Comparison of ENCODE assay signal across 10 cellular contexts in the genomic region with DNA sequence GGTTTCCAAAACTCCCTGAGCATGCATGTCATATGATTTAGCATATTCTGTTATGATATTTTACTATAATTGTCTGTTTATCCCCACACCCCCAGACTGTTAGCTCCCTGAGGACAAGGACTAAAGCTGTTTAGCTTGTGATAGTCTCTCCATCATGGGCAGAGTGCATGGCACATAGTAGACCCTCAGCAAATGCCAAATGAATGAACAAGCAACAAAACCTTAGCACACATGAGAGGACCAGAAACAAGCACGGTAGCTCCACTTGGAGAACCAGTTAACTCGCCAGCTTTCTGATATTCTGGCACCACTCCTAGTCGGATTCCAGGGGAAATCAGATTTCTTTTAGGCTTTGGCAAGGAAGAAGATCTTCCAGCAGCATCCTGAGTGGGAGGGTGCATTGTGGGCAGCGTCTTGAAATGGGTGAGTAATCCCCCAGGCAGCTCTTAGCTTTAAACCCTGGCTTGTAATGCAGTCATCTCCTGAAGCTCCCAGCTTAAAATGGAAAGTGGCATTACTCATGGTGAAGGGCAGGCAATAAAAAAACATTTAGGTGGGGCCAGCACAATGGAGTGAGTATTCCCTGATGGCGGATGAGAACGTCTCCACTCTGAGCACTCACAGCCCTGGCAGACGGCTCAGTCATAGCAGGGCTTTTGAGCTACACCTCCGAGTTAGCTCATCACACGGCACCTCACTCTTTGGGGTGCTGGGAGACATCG. TPM values are rescaled to one million over a fixed set of nuclear protein-coding genes. Genes with fewer than 3 reads are reported as not detected.
DNase-seq lines count a peak whose midpoint lies in the region; ATAC-seq, FAIRE-seq and TF ChIP-seq lines count a peak whose summit lies in the region.
"Had no signal": no experiment of that assay in that cellular context is flagged by ENCODE, and none has a peak within 500 bp of the region (broad histone marks: within the 10 kb centered on the region; RNA-seq: fewer than 3 reads in every experiment).

No MANE protein-coding gene starts in this region.

- peaks cover 20% of the 10 kb centered on the region for H3K4me1 ChIP-seq in keratinocyte (ENCODE audit: control insufficient read depth, extremely low read depth, insufficient read depth, low read length)
- peaks cover 0 to 9% of the 10 kb centered on the region in 2 donors for H3K4me1 ChIP-seq in neuronal stem cell (ENCODE audit: control insufficient read depth in 2 of 2, insufficient read depth in 1 of 2, low read depth in 1 of 2, low read length in 2 of 2)

- no peaks in the 10 kb centered on the region for H3K9me1 ChIP-seq in keratinocyte (ENCODE audit: control insufficient read depth, extremely low read depth, insufficient read depth, low read length)

- peak overlapping the region; percentile 64 for H3K4me2 ChIP-seq in keratinocyte (ENCODE audit: control insufficient read depth, extremely low read depth, insufficient read depth, low read depth, low read length)
- no peak overlapping the region for H3K4me2 ChIP-seq in neuronal stem cell (ENCODE audit: insufficient read depth, low read length, poor library complexity, severe bottlenecking)

- H3K9ac ChIP-seq in keratinocyte (ENCODE audit: control insufficient read depth, extremely low read depth, insufficient read depth, low read length): peak overlapping the region; percentile 20
- no peak overlapping the region for H3K9ac ChIP-seq in neuronal stem cell (ENCODE audit: low read depth, low read length, poor library complexity)

- H3K14ac ChIP-seq in neuronal stem cell (ENCODE audit: low read length): no peak overlapping the region

- no peaks in the 10 kb centered on the region for H3K36me3 ChIP-seq in keratinocyte (ENCODE audit: control insufficient read depth in 2 of 2, extremely low read depth in 1 of 2, insufficient read depth in 2 of 2, low read length in 2 of 2)
- no peaks in the 10 kb centered on the region for H3K36me3 ChIP-seq in neuronal stem cell (replicated peaks in 1 of 2; ENCODE audit: control insufficient read depth in 2 of 2, insufficient read depth in 2 of 2, low read length in 2 of 2)

- H3K79me2 ChIP-seq in keratinocyte (ENCODE audit: control insufficient read depth, insufficient read depth, low read length): no peaks in the 10 kb centered on the region

- H3K4me1 Mint-ChIP-seq in brain: peaks cover 30% of the 10 kb centered on the region

- H2AFZ ChIP-seq in keratinocyte (ENCODE audit: control insufficient read depth, low read length) (peak overlapping the region; percentile 60), neuronal stem cell (ENCODE audit: low read length) (no peak overlapping the region)

- TF ChIP-seq CTCF in brain (conservative IDR thresholded peaks at IDR 0.05) (no peak), keratinocyte (optimal IDR thresholded peaks at IDR 0.05 in 1 of 3, IDR thresholded peaks at IDR 0.05 in 1 of 3, conservative IDR thresholded peaks at IDR 0.05 in 1 of 3; ENCODE audit: extremely low read depth in 1 of 3, insufficient read depth in 2 of 3, low read length in 3 of 3) (no peak)

- H3K4me3 Mint-ChIP-seq in brain: no peak overlapping the region

- no peak overlapping the region for H3K4ac ChIP-seq in neuronal stem cell (ENCODE audit: low read length)

- H3K27ac ChIP-seq in keratinocyte (ENCODE audit: control insufficient read depth, insufficient read depth, low read length) (peak overlapping the region; percentile 74), neuronal stem cell (replicated peaks; ENCODE audit: low read length) (no peak overlapping the region)

- peaks cover 0 to 3% (median 0%) of the 10 kb centered on the region in 5 experiments for H3K9me3 Mint-ChIP-seq in brain

- H4K8ac ChIP-seq in neuronal stem cell (ENCODE audit: low read depth, low read length): no peak overlapping the region

- FAIRE-seq in keratinocyte (lab: Jason Lieb, UNC): peak; percentile 99

- peaks cover 6% of the 10 kb centered on the region for H3K27me3 Mint-ChIP-seq in brain

- H2BK12ac ChIP-seq in neuronal stem cell (ENCODE audit: low read length): no peak overlapping the region

- no peaks in the 10 kb centered on the region for H3K9me3 ChIP-seq in keratinocyte (ENCODE audit: control insufficient read depth, low read depth, low read length)
- no peaks in the 10 kb centered on the region for H3K9me3 ChIP-seq in neuronal stem cell (replicated peaks in 1 of 2; ENCODE audit: control insufficient read depth in 2 of 2, insufficient read depth in 1 of 2, low read depth in 1 of 2, low read length in 2 of 2)

- no peaks in the 10 kb centered on the region for H4K20me1 ChIP-seq in keratinocyte (ENCODE audit: control insufficient read depth, extremely low read depth, insufficient read depth, low read length)

- no peak overlapping the region for H3K18ac ChIP-seq in neuronal stem cell (ENCODE audit: low read length)

- H2BK15ac ChIP-seq in neuronal stem cell (ENCODE audit: low read length): no peak overlapping the region

- WGBS in neuronal stem cell (ENCODE audit: extremely low coverage in 2 of 2, insufficient read length in 2 of 2, insufficient replicate concordance in 1 of 2), 2 donors: no CpG with 5 or more reads among the region's 10 CpGs

- H3K79me1 ChIP-seq in neuronal stem cell (ENCODE audit: low read depth, low read length): no peaks in the 10 kb centered on the region

- ATAC-seq in GM21825 (IDR thresholded peaks at IDR 0.05; ENCODE audit: unreplicated experiment): no peak

- no peak overlapping the region for H4K91ac ChIP-seq in neuronal stem cell (ENCODE audit: low read depth, low read length, poor library complexity)

- peak overlapping the region in 3 of 5 experiments; percentile 33 to 67 (median 49) for H3K27ac Mint-ChIP-seq in brain

- no peak overlapping the region for H3K4me3 ChIP-seq in keratinocyte (ENCODE audit: control insufficient read depth in 2 of 3, extremely low read depth in 1 of 3, insufficient read depth in 2 of 3, low read depth in 1 of 3, low read length in 3 of 3)
- H3K4me3 ChIP-seq in neuronal stem cell (ENCODE audit: low read length in 2 of 2): no peak overlapping the region

- H3K23ac ChIP-seq in neuronal stem cell (ENCODE audit: low read depth, low read length, poor library complexity): no peak overlapping the region

- H3K27me3 ChIP-seq in keratinocyte (ENCODE audit: control insufficient read depth, extremely low read depth, insufficient read depth, low read length): no peaks in the 10 kb centered on the region
- H3K27me3 ChIP-seq in neuronal stem cell (ENCODE audit: control insufficient read depth in 3 of 3, insufficient read depth in 3 of 3, low read depth in 1 of 3, low read length in 3 of 3): no peaks in the 10 kb centered on the region

- dilution Hi-C loops in keratinocyte (cut with MboI; ENCODE audit: extremely low pct_ligation_motif_present, low sequenced_read_pairs): no loop called here

- H2BK5ac ChIP-seq in neuronal stem cell (ENCODE audit: low read length): no peak overlapping the region

- H3K36me3 Mint-ChIP-seq in brain: no peaks in the 10 kb centered on the region

- DNase-seq in NCI-H82 (lab: John Stamatoyannopoulos, UW): peak; percentile 5
- no peak for DNase-seq in NCI-H82 treated with DMSO at 0.1 percent for 48 hours (lab: John Stamatoyannopoulos, UW; ENCODE audit: unreplicated experiment)
- DNase-seq in keratinocyte (ENCODE audit: low read depth, low spot score): peak; percentile 99
- DNase-seq in ureter (ENCODE audit: low spot score): peak; percentile 57
- DNase-seq in central memory CD4-positive, alpha-beta T cell: no peak
- DNase-seq in neuronal stem cell (ENCODE audit: low spot score): no peak
- DNase-seq: activated CD8-positive, alpha-beta memory T cell treated with anti-CD3 and anti-CD28 coated beads, Interleukin-2, amount 50 U/mL, for 4 hours; NCI-H1105 treated with DMSO at 0.1 percent for 48 hours had no signal

- H2AK5ac ChIP-seq in neuronal stem cell (ENCODE audit: low read depth, low read length): no peak overlapping the region

- no peak overlapping the region for H2BK120ac ChIP-seq in neuronal stem cell (ENCODE audit: low read depth, low read length)

RNA-seq across cellular contexts. Expression of a gene that starts 41.1 kb away (rescaled TPM):
- 58.0 TPM for polyA plus RNA-seq in brain (ENCODE audit: insufficient read depth, low read depth, low replicate concordance)
- polyA plus RNA-seq in keratinocyte: 1.0 to 2.4 TPM (median 1.8 TPM) in 3 replicates
- polyA plus RNA-seq in keratinocyte (2011; ENCODE audit: low read depth): not detected
- 0.55 and 0.56 TPM in 2 replicates for polyA plus RNA-seq in keratinocyte (2011; cell fraction: cytosol; rRNA removed)
- 0.33 and 0.43 TPM in 2 replicates for polyA plus RNA-seq in keratinocyte (2011; cell fraction: nucleus; rRNA removed)
- 0.10 and 2.3 TPM in 2 replicates for polyA plus RNA-seq in keratinocyte (2012; ENCODE audit: low replicate concordance)
- polyA minus RNA-seq in keratinocyte: 0.66 to 1.8 TPM (median 0.96 TPM) in 3 replicates
- polyA minus RNA-seq in keratinocyte (2011; cell fraction: cytosol; rRNA and poly(A)+ RNA removed): not detected
- 0.11 and 2.6 TPM in 2 replicates for polyA minus RNA-seq in keratinocyte (2011; cell fraction: nucleus; rRNA and poly(A)+ RNA removed)
- not detected for total RNA-seq in ureter
- polyA plus RNA-seq in neuronal stem cell (2013, experiment 1 of 2): 0.18 TPM
- 0.10 TPM for polyA plus RNA-seq in neuronal stem cell (2013, experiment 2 of 2)

Comparison
In these comparisons a context has a peak if more than half of its experiments do, and no peak if none do; other contexts are left out.
1. DNase-seq: peak in NCI-H82 (single experiment), keratinocyte (single experiment) and ureter (single experiment); none in NCI-H82 treated with DMSO at 0.1 percent for 48 hours (single experiment), central memory CD4-positive, alpha-beta T cell (single experiment) and neuronal stem cell (single experiment).
2. RNA of a gene that starts 41.1 kb away (polyA plus RNA-seq): 58.0 TPM in brain (single experiment); 0.10 to 2.4 TPM in keratinocyte; every median in the first group is over 10 times any median in the second.